In genomic region chr6:135251416-135251815, GRCh38 we compare ENCODE assay signal across 1 cellular context.
A peak's percentile ranks its signal among the peaks of the same experiment; 100 is the strongest.
TF ChIP-seq lines count a peak whose summit lies in the region.

No MANE protein-coding gene starts in this region.

TF ChIP-seq in HepG2, 621 proteins besides CTCF, POLR2A, EP300 and RAD21 (continued from another document and continues in another):
- TF ChIP-seq ARID5B (CRISPR knock-in tag; IDR thresholded peaks at IDR 0.05) (peak; percentile 75), MBNL3 (CRISPR knock-in tag; conservative IDR thresholded peaks at IDR 0.05) (no peak), ZNF569 (CRISPR knock-in tag; IDR thresholded peaks at IDR 0.05; ENCODE audit: borderline replicate concordance) (no peak), PITX1 (CRISPR knock-in tag; IDR thresholded peaks at IDR 0.05) (no peak), BCL6 (CRISPR knock-in tag; IDR thresholded peaks at IDR 0.05) (peak; percentile 80), ZNF317 (CRISPR knock-in tag; IDR thresholded peaks at IDR 0.05) (no peak), NFE2L2 (IDR thresholded peaks at IDR 0.05; ENCODE audit: low read length) (no peak), NR2F1 (CRISPR knock-in tag; IDR thresholded peaks at IDR 0.05) (no peak), ZNF24 (IDR thresholded peaks at IDR 0.05) (no peak), ZNF337 (CRISPR knock-in tag; IDR thresholded peaks at IDR 0.05; ENCODE audit: borderline replicate concordance, low read depth) (no peak), NCOA1 (CRISPR knock-in tag; IDR thresholded peaks at IDR 0.05) (no peak), ZNF30 (CRISPR knock-in tag; IDR thresholded peaks at IDR 0.05) (no peak), ELF4 (CRISPR knock-in tag; IDR thresholded peaks at IDR 0.05; ENCODE audit: borderline replicate concordance) (no peak; the same call in 1 of the 2 replicates), ZNF747 (CRISPR knock-in tag; IDR thresholded peaks at IDR 0.05; ENCODE audit: borderline replicate concordance) (no peak), SIN3B (IDR thresholded peaks at IDR 0.05; ENCODE audit: low read length) (no peak), CBX2 (IDR thresholded peaks at IDR 0.05; ENCODE audit: low read depth, low read length) (no peak), CBX2 (CRISPR knock-in tag; IDR thresholded peaks at IDR 0.05; ENCODE audit: low read depth) (no peak), MAFG (CRISPR knock-in tag; IDR thresholded peaks at IDR 0.05) (no peak), MATR3 (CRISPR knock-in tag; IDR thresholded peaks at IDR 0.05) (no peak), PAWR (CRISPR knock-in tag; IDR thresholded peaks at IDR 0.05; ENCODE audit: borderline replicate concordance) (no peak), HHEX (CRISPR knock-in tag; IDR thresholded peaks at IDR 0.05) (peak; percentile 69; the same call in 1 of the 2 replicates), MLLT10 (CRISPR knock-in tag; IDR thresholded peaks at IDR 0.05) (no peak), NFE2 (CRISPR knock-in tag; IDR thresholded peaks at IDR 0.05) (no peak), ZFX (CRISPR knock-in tag; IDR thresholded peaks at IDR 0.05; ENCODE audit: low read depth) (no peak), TGIF2 (CRISPR knock-in tag; IDR thresholded peaks at IDR 0.05) (no peak), ZNF318 (CRISPR knock-in tag; IDR thresholded peaks at IDR 0.05) (no peak), NR2C2 (CRISPR knock-in tag; IDR thresholded peaks at IDR 0.05; ENCODE audit: borderline replicate concordance) (no peak), ZNF646 (CRISPR knock-in tag; IDR thresholded peaks at IDR 0.05) (no peak)
- TF ChIP-seq, protein P1, sequence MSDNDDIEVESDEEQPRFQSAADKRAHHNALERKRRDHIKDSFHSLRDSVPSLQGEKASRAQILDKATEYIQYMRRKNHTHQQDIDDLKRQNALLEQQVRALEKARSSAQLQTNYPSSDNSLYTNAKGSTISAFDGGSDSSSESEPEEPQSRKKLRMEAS (IDR thresholded peaks at IDR 0.05): no peak
- TF ChIP-seq, protein P2, sequence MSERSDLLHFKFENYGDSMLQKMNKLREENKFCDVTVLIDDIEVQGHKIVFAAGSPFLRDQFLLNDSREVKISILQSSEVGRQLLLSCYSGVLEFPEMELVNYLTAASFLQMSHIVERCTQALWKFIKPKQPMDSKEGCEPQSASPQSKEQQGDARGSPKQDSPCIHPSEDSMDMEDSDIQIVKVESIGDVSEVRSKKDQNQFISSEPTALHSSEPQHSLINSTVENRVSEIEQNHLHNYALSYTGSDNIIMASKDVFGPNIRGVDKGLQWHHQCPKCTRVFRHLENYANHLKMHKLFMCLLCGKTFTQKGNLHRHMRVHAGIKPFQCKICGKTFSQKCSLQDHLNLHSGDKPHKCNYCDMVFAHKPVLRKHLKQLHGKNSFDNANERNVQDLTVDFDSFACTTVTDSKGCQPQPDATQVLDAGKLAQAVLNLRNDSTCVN (CRISPR knock-in tag; IDR thresholded peaks at IDR 0.05; ENCODE audit: borderline replicate concordance): no peak
- TF ChIP-seq, protein P3, sequence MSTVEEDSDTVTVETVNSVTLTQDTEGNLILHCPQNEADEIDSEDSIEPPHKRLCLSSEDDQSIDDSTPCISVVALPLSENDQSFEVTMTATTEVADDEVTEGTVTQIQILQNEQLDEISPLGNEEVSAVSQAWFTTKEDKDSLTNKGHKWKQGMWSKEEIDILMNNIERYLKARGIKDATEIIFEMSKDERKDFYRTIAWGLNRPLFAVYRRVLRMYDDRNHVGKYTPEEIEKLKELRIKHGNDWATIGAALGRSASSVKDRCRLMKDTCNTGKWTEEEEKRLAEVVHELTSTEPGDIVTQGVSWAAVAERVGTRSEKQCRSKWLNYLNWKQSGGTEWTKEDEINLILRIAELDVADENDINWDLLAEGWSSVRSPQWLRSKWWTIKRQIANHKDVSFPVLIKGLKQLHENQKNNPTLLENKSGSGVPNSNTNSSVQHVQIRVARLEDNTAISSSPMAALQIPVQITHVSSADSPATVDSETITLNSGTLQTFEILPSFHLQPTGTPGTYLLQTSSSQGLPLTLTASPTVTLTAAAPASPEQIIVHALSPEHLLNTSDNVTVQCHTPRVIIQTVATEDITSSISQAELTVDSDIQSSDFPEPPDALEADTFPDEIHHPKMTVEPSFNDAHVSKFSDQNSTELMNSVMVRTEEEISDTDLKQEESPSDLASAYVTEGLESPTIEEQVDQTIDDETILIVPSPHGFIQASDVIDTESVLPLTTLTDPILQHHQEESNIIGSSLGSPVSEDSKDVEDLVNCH (CRISPR knock-in tag; IDR thresholded peaks at IDR 0.05): no peak
- TF ChIP-seq, protein P4, sequence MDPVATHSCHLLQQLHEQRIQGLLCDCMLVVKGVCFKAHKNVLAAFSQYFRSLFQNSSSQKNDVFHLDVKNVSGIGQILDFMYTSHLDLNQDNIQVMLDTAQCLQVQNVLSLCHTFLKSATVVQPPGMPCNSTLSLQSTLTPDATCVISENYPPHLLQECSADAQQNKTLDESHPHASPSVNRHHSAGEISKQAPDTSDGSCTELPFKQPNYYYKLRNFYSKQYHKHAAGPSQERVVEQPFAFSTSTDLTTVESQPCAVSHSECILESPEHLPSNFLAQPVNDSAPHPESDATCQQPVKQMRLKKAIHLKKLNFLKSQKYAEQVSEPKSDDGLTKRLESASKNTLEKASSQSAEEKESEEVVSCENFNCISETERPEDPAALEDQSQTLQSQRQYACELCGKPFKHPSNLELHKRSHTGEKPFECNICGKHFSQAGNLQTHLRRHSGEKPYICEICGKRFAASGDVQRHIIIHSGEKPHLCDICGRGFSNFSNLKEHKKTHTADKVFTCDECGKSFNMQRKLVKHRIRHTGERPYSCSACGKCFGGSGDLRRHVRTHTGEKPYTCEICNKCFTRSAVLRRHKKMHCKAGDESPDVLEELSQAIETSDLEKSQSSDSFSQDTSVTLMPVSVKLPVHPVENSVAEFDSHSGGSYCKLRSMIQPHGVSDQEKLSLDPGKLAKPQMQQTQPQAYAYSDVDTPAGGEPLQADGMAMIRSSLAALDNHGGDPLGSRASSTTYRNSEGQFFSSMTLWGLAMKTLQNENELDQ (CRISPR knock-in tag; IDR thresholded peaks at IDR 0.05; ENCODE audit: borderline replicate concordance): no peak
- TF ChIP-seq, protein P5, sequence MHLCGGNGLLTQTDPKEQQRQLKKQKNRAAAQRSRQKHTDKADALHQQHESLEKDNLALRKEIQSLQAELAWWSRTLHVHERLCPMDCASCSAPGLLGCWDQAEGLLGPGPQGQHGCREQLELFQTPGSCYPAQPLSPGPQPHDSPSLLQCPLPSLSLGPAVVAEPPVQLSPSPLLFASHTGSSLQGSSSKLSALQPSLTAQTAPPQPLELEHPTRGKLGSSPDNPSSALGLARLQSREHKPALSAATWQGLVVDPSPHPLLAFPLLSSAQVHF (CRISPR knock-in tag; IDR thresholded peaks at IDR 0.05): no peak
